ENCODE assay signal across 20 cellular contexts in the genomic region with DNA sequence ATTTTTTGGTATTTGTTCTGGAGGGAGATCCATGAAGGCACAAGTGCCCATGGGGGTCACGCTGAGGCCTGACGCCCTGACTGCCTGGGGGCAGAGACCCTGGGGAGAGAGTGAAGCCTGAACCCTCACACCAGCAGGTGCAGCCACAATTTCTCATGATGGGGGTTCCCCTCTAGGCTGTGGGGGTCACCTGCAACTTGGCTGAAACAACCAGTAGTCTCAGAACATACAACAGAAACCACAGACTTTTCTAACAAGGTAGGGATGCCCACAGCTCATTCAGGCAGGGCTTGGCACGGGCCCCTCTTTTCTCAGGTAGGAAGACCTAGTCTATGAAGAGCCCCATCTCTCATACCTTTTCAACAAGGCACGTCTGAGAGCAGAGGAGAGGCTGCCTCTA.
"Had no signal": no experiment of that assay in that cellular context is flagged by ENCODE, and none has a peak within 500 bp of the region (broad histone marks: within the 10 kb centered on the region; RNA-seq: fewer than 3 reads in every experiment).

No MANE protein-coding gene starts in this region.

- H2AFZ ChIP-seq: PC-9 had no signal

- H3K4me1 ChIP-seq: breast epithelium had no signal

- H3K9me3 ChIP-seq: breast epithelium had no signal

- H3K9me3 Mint-ChIP-seq: activated CD4-positive, alpha-beta T cell treated with anti-CD3 and anti-CD28 coated beads, Interleukin-2, amount 10 ng/mL, durations not matched to agents 24 days and 14 days; activated naive CD8-positive, alpha-beta T cell treated with anti-CD3 and anti-CD28 coated beads, Interleukin-2, amount 10 ng/mL, durations not matched to agents 7 days and 5 days; T-helper 1 cell treated with Interleukin-12 subunit alpha and Interleukin-12 subunit beta and Interleukin-4 antibody, amounts not matched to agents 30 μg/mL and 1 μg/mL, for 36 hours had no signal

- H3K4me3 ChIP-seq: breast epithelium, K562, PC-9 had no signal

- H3K4me2 ChIP-seq: PC-9 had no signal

- ATAC-seq: activated CD4-positive, CD25-positive, alpha-beta regulatory T cell treated with anti-CD3 and anti-CD28 coated beads, Interleukin-2, amount 50 U/mL, for 24 hours; K562 had no signal

- H3K27ac ChIP-seq: breast epithelium, PC-9 had no signal

- H3K4me1 Mint-ChIP-seq: activated CD4-positive, alpha-beta T cell treated with anti-CD3 and anti-CD28 coated beads, Interleukin-2, amount 10 ng/mL, durations not matched to agents 24 days and 14 days; activated naive CD8-positive, alpha-beta T cell treated with anti-CD3 and anti-CD28 coated beads, Interleukin-2, amount 10 ng/mL, durations not matched to agents 7 days and 5 days had no signal

- H3K4me3 Mint-ChIP-seq: activated CD4-positive, alpha-beta T cell treated with anti-CD3 and anti-CD28 coated beads, Interleukin-2, amount 10 ng/mL, durations not matched to agents 24 days and 14 days; activated naive CD8-positive, alpha-beta T cell treated with anti-CD3 and anti-CD28 coated beads, Interleukin-2, amount 10 ng/mL, durations not matched to agents 7 days and 5 days; T-helper 1 cell treated with Interleukin-12 subunit alpha and Interleukin-12 subunit beta and Interleukin-4 antibody, amounts not matched to agents 30 μg/mL and 1 μg/mL, for 36 hours had no signal

- H3K27me3 ChIP-seq: breast epithelium had no signal

- H3K27ac Mint-ChIP-seq: activated CD4-positive, alpha-beta T cell treated with anti-CD3 and anti-CD28 coated beads, Interleukin-2, amount 10 ng/mL, durations not matched to agents 24 days and 14 days; activated naive CD8-positive, alpha-beta T cell treated with anti-CD3 and anti-CD28 coated beads, Interleukin-2, amount 10 ng/mL, durations not matched to agents 7 days and 5 days; T-helper 1 cell treated with Interleukin-12 subunit alpha and Interleukin-12 subunit beta and Interleukin-4 antibody, amounts not matched to agents 30 μg/mL and 1 μg/mL, for 36 hours had no signal

- H3K27me3 Mint-ChIP-seq: activated CD4-positive, alpha-beta T cell treated with anti-CD3 and anti-CD28 coated beads, Interleukin-2, amount 10 ng/mL, durations not matched to agents 24 days and 14 days had no signal

- DNase-seq: activated CD4-positive, alpha-beta T cell treated with anti-CD3 and anti-CD28 coated beads, Interleukin-2, amount 10 ng/mL, durations not matched to agents 24 days and 14 days; activated CD4-positive, alpha-beta T cell treated with anti-CD3 and anti-CD28 coated beads, Interleukin-2, amount 50 U/mL, for 48 hours; activated naive CD4-positive, alpha-beta T cell treated with anti-CD3 and anti-CD28 coated beads, Interleukin-2, amount 50 U/mL, for 16 hours; activated naive CD8-positive, alpha-beta T cell treated with anti-CD3 and anti-CD28 coated beads, Interleukin-2, amount 10 ng/mL, durations not matched to agents 7 days and 5 days; activated T-cell treated with anti-CD3 and anti-CD28 coated beads, Interleukin-2, amount 50 U/mL, for 1 hour; aorta; caudate nucleus; Karpas-422; NCI-H1105 treated with DMSO at 0.1 percent for 48 hours; NCI-H1436 treated with DMSO at 0.1 percent for 48 hours; NCI-H187; NCI-H2081 treated with DMSO at 0.1 percent for 48 hours; NCI-H446; NCI-H524; PC-9; SHP77 treated with DMSO at 0.1 percent for 48 hours had no signal

- H3K36me3 Mint-ChIP-seq: activated naive CD8-positive, alpha-beta T cell treated with anti-CD3 and anti-CD28 coated beads, Interleukin-2, amount 10 ng/mL, durations not matched to agents 7 days and 5 days had no signal

- H3K36me3 ChIP-seq: breast epithelium had no signal
